Comparison of ENCODE assay signal across 23 cellular contexts in genomic region chr2:195367713-195368529, GRCh38.
"Had no signal": no experiment of that assay in that cellular context is flagged by ENCODE, and none has a peak within 500 bp of the region (broad histone marks: within the 10 kb centered on the region; RNA-seq: fewer than 3 reads in every experiment).

No MANE protein-coding gene starts in this region.

- ATAC-seq: activated T-cell treated with anti-CD3 and anti-CD28 coated beads, Interleukin-2, amount 50 U/mL, for 72 hours; left cardiac atrium; lower lobe of right lung; stimulated activated naive CD8-positive, alpha-beta T cell treated with anti-CD3 and anti-CD28 coated beads, Interleukin-15, Interleukin-2, amounts not matched to agents 100 U/mL and 50 U/mL, for 24 hours had no signal

- H3K27me3 ChIP-seq: adrenal gland, esophagus squamous epithelium, hepatocyte, right atrium auricular region, transverse colon, vagina had no signal

- H2AFZ ChIP-seq: hepatocyte had no signal

- H3K4me1 Mint-ChIP-seq: nephron progenitor cell had no signal

- H3K4me2 ChIP-seq: hepatocyte had no signal

- DNase-seq: activated CD4-positive, CD25-positive, alpha-beta regulatory T cell treated with anti-CD3 and anti-CD28 coated beads, Interleukin-2, amount 50 U/mL, for 72 hours; activated CD8-positive, alpha-beta memory T cell treated with anti-CD3 and anti-CD28 coated beads for 24 hours; activated gamma-delta T cell; activated T-cell treated with anti-CD3 and anti-CD28 coated beads, Interleukin-2, amount 50 U/mL, for 72 hours; adrenal gland; dermis blood vessel endothelial cell; effector memory CD4-positive, alpha-beta T cell; esophagus squamous epithelium; left cardiac atrium; lower lobe of right lung; nephron progenitor cell; occipital lobe; stimulated activated CD4-positive, alpha-beta T cell treated with anti-CD3 and anti-CD28 coated beads, Interleukin-12 subunit alpha, Interleukin-12 subunit beta, amount 100 ng/mL, for 4 hours; stimulated activated CD4-positive, alpha-beta T cell treated with anti-CD3 and anti-CD28 coated beads, Interleukin-1b, Interleukin-23, amount 100 ng/mL, for 48 hours; stimulated activated CD8-positive, alpha-beta memory T cell treated with anti-CD3 and anti-CD28 coated beads, Interleukin-4, amount 100 ng/mL, for 48 hours; stimulated activated naive CD8-positive, alpha-beta T cell treated with anti-CD3 and anti-CD28 coated beads, Interleukin-15, Interleukin-2, amounts not matched to agents 100 U/mL and 50 U/mL, for 24 hours; substantia nigra; T-helper 9 cell; transverse colon had no signal

- H3K27ac ChIP-seq: adrenal gland, esophagus squamous epithelium, hepatocyte, lower lobe of right lung, right atrium auricular region, transverse colon, vagina had no signal

- H3K4me3 ChIP-seq: adrenal gland, esophagus squamous epithelium, hepatocyte, lower lobe of right lung, right atrium auricular region, transverse colon, vagina had no signal

- H3K36me3 ChIP-seq: adrenal gland, esophagus squamous epithelium, lower lobe of right lung, right atrium auricular region, transverse colon, vagina had no signal

- H3K27me3 Mint-ChIP-seq: activated naive CD4-positive, alpha-beta T cell treated with anti-CD3 and anti-CD28 coated beads, Interleukin-2, amount 50 U/mL, for 24 hours had no signal

- H3K79me2 ChIP-seq: hepatocyte had no signal

- H3K27ac Mint-ChIP-seq: activated naive CD4-positive, alpha-beta T cell treated with anti-CD3 and anti-CD28 coated beads, Interleukin-2, amount 50 U/mL, for 24 hours; activated T-cell treated with anti-CD3 and anti-CD28 coated beads, Interleukin-2, amount 50 U/mL, for 72 hours; nephron progenitor cell had no signal

- H3K9me3 ChIP-seq: adrenal gland, lower lobe of right lung, right atrium auricular region, transverse colon, vagina had no signal

- H3K4me3 Mint-ChIP-seq: activated naive CD4-positive, alpha-beta T cell treated with anti-CD3 and anti-CD28 coated beads, Interleukin-2, amount 50 U/mL, for 24 hours; nephron progenitor cell had no signal

- H3K4me1 ChIP-seq: adrenal gland, esophagus squamous epithelium, lower lobe of right lung, right atrium auricular region, vagina had no signal

- H3K9me3 Mint-ChIP-seq: activated naive CD4-positive, alpha-beta T cell treated with anti-CD3 and anti-CD28 coated beads, Interleukin-2, amount 50 U/mL, for 24 hours had no signal
